In the genomic region with DNA sequence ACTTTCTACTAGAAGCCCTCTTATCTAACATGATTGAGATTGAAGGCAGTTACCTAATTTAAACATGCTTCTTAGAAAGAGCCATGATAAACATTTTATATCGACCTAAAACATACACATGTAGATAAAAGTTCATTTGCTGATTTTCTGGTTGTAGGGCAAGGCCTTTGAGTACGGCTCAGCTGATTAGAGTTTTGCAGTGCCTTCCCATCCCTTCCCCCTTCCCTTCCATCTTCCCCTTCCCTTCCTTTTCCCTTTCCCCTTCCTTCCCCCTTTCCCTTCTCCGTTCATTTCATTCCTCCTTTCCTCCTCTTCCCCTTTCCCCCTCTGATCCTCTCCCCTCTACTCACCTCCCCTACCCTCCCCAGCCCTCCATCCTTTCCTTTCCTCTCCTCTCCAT, we compare ENCODE assay signal across 12 cellular contexts. TPM values are rescaled to one million over a fixed set of nuclear protein-coding genes. Genes with fewer than 3 reads are reported as not detected.
"Had no signal": no experiment of that assay in that cellular context is flagged by ENCODE, and none has a peak within 500 bp of the region (broad histone marks: within the 10 kb centered on the region; RNA-seq: fewer than 3 reads in every experiment).

No MANE protein-coding gene starts in this region.

- H3K36me3 ChIP-seq: HAP-1 had no signal

- H3K4me3 ChIP-seq: GM23248, GM23338, HAP-1 had no signal

- H3K4me3 Mint-ChIP-seq: GM23338, H9, HFFc6 had no signal

- ATAC-seq: GM23338, HCT116 had no signal

- H3K4me1 ChIP-seq: HAP-1 had no signal

- H2AFZ ChIP-seq: GM23248, GM23338 had no signal

- H3K27ac ChIP-seq: GM23248 had no signal

- FAIRE-seq: H1, H54 had no signal

- DNase-seq: GM23248, GOT3, H7, H9, HCEC 1CT, HFFc6 had no signal

- H3K4me2 ChIP-seq: GM23338 had no signal

- H3K27ac Mint-ChIP-seq: GM23338, H9, HFFc6 had no signal

- H3K9me3 ChIP-seq: HAP-1 had no signal

- H3K9ac ChIP-seq: GM23248 had no signal

- H3K9me3 Mint-ChIP-seq: GM23338, H9, HFFc6 had no signal

RNA-seq across cellular contexts. Expression of gene LDHC, which starts 4.3 kb away (rescaled TPM):
- total RNA-seq: GM23248, H4 had no signal
- polyA plus RNA-seq: GM23248, GM23338 had no signal

RNA-seq across cellular contexts. Expression of gene LDHAL6A, which starts 39.2 kb away (rescaled TPM):
- total RNA-seq: GM23248, H1, H4, H7, H9, HFFc6 had no signal
- polyA plus RNA-seq: H1 had no signal
